9 cellular contexts compared by ENCODE assay signal in the genomic region with DNA sequence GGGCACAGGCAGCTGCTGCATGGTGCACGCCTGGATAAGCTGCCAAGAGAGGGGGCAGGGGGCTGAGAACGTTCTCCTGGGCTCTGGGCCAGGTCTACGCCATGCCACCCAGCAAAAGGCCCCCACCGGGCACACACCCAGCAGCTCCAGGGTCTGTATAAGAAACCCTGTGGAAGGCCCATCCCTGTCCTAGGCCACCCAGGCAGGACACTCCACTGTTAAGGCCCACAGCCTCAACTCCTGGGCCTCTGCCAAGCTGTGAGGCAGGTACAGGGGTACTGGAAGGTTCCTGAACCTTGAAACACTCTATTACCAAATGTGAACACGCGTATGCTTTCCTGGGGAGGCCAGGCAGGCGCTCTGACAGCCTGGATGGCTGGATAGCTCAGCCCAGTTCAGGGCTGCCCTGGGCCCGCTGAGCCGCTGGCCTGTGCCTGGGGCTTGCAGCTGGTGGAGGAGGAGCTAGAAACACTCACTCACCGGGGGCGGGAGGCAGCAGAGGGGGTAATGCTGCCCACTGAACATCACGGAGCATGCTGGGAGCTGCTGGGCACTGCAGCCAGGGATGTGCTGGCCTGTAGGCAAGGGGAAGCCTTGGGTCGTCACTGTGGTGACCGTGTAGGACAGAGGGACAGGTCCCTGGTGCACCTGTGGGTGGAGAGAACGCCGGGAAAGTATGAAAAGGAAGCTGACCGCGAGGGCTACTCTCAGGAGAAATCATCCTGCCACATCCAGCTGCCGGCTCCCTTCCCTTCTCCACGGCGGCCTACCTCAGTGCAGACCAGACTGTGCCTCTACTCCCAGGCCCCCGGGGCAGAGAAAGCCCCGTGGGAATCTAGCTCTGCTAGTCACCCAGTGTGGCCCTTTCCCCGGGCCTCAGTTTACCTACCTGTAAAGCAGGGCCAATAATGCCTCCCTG. TPM values are rescaled to one million over a fixed set of nuclear protein-coding genes. Genes with fewer than 3 reads are reported as not detected.
DNase-seq lines count a peak whose midpoint lies in the region; ATAC-seq and TF ChIP-seq lines count a peak whose summit lies in the region.
"Had no signal": no experiment of that assay in that cellular context is flagged by ENCODE, and none has a peak within 500 bp of the region (broad histone marks: within the 10 kb centered on the region; RNA-seq: fewer than 3 reads in every experiment).

No MANE protein-coding gene starts in this region.

- no peak overlapping the region for H3K9ac ChIP-seq in HCT116 (ENCODE audit: low read length)
- H3K9ac ChIP-seq: KMS-11 had no signal

- TF ChIP-seq POLR2A in HCT116 (IDR thresholded peaks at IDR 0.05; ENCODE audit: borderline replicate concordance, extremely low read depth, insufficient read depth, insufficient read length), result no peak

- CTCF ChIA-PET in A673 (lab: Charles Lee) (no interaction called here), HCT116 (lab: Charles Lee) (no interaction called here)

- DNase-seq in A673 (ENCODE audit: low spot score) (no peak), HCT116 (ENCODE audit: low read depth, low spot score) (no peak), midbrain (lab: John Stamatoyannopoulos, UW) (peak; percentile 87), omental fat pad (ENCODE audit: low spot score) (no peak), LoVo (ENCODE audit: low spot score) (no peak), HCEC 1CT (no peak)

- H3K79me2 ChIP-seq in HCT116 (ENCODE audit: insufficient read depth, low read length), result peaks cover 40% of the 10 kb centered on the region

- H3K27ac ChIP-seq in A673 (ENCODE audit: low read depth, low read length, poor library complexity, severe bottlenecking) (peak overlapping the region; percentile 47), HCT116 (ENCODE audit: low read depth, low read length) (no peak overlapping the region; the same call in 1 of the 2 replicates)
- H3K27ac ChIP-seq: KMS-11 had no signal

- H3K4me1 ChIP-seq in A673 (ENCODE audit: insufficient read depth, low read length, poor library complexity, severe bottlenecking), result peaks cover 41% of the 10 kb centered on the region
- H3K4me1 ChIP-seq in HCT116 (ENCODE audit: control insufficient read depth in 1 of 2, insufficient read depth in 2 of 2, low read length in 2 of 2), result peaks cover 6 to 16% of the 10 kb centered on the region in 2 experiments; a peak in 2 of 4 replicates

- no TSS peak for BruUV-seq in A673 (replicated peaks; lab: Mats Ljungman, UMichigan)
- BruUV-seq in HCT116 (replicated peaks; lab: Mats Ljungman, UMichigan), result no TSS peak

- H2AFZ ChIP-seq in HCT116 (ENCODE audit: low read depth, low read length, poor library complexity, severe bottlenecking), result no peak overlapping the region

- no peak overlapping the region for H3K4me2 ChIP-seq in HCT116 (ENCODE audit: low read length)
- H3K4me2 ChIP-seq: KMS-11 had no signal

- POLR2A ChIA-PET in A673 (lab: Charles Lee; ENCODE audit: low non-redundant PET), result no interaction called here
- POLR2A ChIA-PET in HCT116 (lab: Charles Lee), result no interaction called here

- no peaks in the 10 kb centered on the region for H3K27me3 Mint-ChIP-seq in activated naive CD4-positive, alpha-beta T cell treated with anti-CD3 and anti-CD28 coated beads, Interleukin-2, amount 50 U/mL, for 24 hours

- H3K4me1 Mint-ChIP-seq in activated naive CD4-positive, alpha-beta T cell treated with anti-CD3 and anti-CD28 coated beads, Interleukin-2, amount 50 U/mL, for 24 hours, result peaks cover 48% of the 10 kb centered on the region

- peaks cover 6% of the 10 kb centered on the region for H3K36me3 Mint-ChIP-seq in activated naive CD4-positive, alpha-beta T cell treated with anti-CD3 and anti-CD28 coated beads, Interleukin-2, amount 50 U/mL, for 24 hours

- peak overlapping the region; percentile 84 for H3K27ac Mint-ChIP-seq in activated naive CD4-positive, alpha-beta T cell treated with anti-CD3 and anti-CD28 coated beads, Interleukin-2, amount 50 U/mL, for 24 hours

- TF ChIP-seq CTCF in A673 (conservative IDR thresholded peaks at IDR 0.05; ENCODE audit: low read depth, low read length), result no peak
- no peak for TF ChIP-seq CTCF in HCT116 (IDR thresholded peaks at IDR 0.05 in 2 of 3, conservative IDR thresholded peaks at IDR 0.05 in 1 of 3; ENCODE audit: borderline replicate concordance in 1 of 3, insufficient read depth in 1 of 3, low read depth in 2 of 3, low read length in 2 of 3)
- no peak for TF ChIP-seq CTCF in omental fat pad (IDR thresholded peaks at IDR 0.05)

- no peaks in the 10 kb centered on the region for H3K9me3 Mint-ChIP-seq in activated naive CD4-positive, alpha-beta T cell treated with anti-CD3 and anti-CD28 coated beads, Interleukin-2, amount 50 U/mL, for 24 hours

- H4K20me1 ChIP-seq in HCT116 (ENCODE audit: insufficient read depth), result no peaks in the 10 kb centered on the region

- ATAC-seq in HCT116, result peak; percentile 20; the same call in 1 of the 2 replicates
- ATAC-seq in omental fat pad (ENCODE audit: low FRiP score), result no peak
- no peak for ATAC-seq in GM19324 (IDR thresholded peaks at IDR 0.05; ENCODE audit: low FRiP score, unreplicated experiment)

- H3K4me3 Mint-ChIP-seq in activated naive CD4-positive, alpha-beta T cell treated with anti-CD3 and anti-CD28 coated beads, Interleukin-2, amount 50 U/mL, for 24 hours, result peak overlapping the region; percentile 83

- intact Hi-C loops in A673 (cut with micrococcal nuclease; ENCODE audit: unreplicated experiment), result no loop called here
- intact Hi-C loops in HCT116 (cut with micrococcal nuclease), result no loop called here

- RAD21 ChIA-PET in HCT116 (lab: Charles Lee; ENCODE audit: low non-redundant PET in 1 of 2, low total read pairs in 2 of 2, uncharacterized antibody in 2 of 2, unreplicated experiment in 2 of 2), result no interaction called here

- peaks cover 46% of the 10 kb centered on the region for H3K36me3 ChIP-seq in A673 (ENCODE audit: insufficient read depth, low read length, poor library complexity, severe bottlenecking)
- H3K36me3 ChIP-seq in HCT116 (ENCODE audit: control insufficient read depth in 1 of 2, insufficient read depth in 2 of 2, low read length in 2 of 2), result peaks cover 3 to 30% of the 10 kb centered on the region in 2 experiments; a peak in 2 of 4 replicates

- H3K4me3 ChIP-seq in A673 (ENCODE audit: low read depth, low read length, poor library complexity, severe bottlenecking) (no peak overlapping the region), HCT116 (replicated peaks in 1 of 2; ENCODE audit: low read depth in 1 of 2, low read length in 2 of 2) (no peak overlapping the region)

- H3K9me3 ChIP-seq in A673 (ENCODE audit: low read depth, low read length, poor library complexity, severe bottlenecking) (no peaks in the 10 kb centered on the region), HCT116 (ENCODE audit: control insufficient read depth in 1 of 2, insufficient read depth in 1 of 2, low read depth in 1 of 2, low read length in 2 of 2) (no peaks in the 10 kb centered on the region)

- TF ChIP-seq RAD21 in HCT116 (IDR thresholded peaks at IDR 0.05; ENCODE audit: low read depth), result no peak

- H3K9me2 ChIP-seq in HCT116 (ENCODE audit: insufficient read depth), result no peaks in the 10 kb centered on the region

- H3K27me3 ChIP-seq in A673 (replicated peaks; ENCODE audit: insufficient read depth, low read depth, low read length, poor library complexity) (no peaks in the 10 kb centered on the region), HCT116 (ENCODE audit: insufficient read depth, low read length) (no peaks in the 10 kb centered on the region)

TF ChIP-seq in HCT116, 20 proteins besides CTCF, POLR2A, EP300 and RAD21 (continues in another document):
- TF ChIP-seq CEBPB (IDR thresholded peaks at IDR 0.05; ENCODE audit: low read depth) (no peak), EGR1 (IDR thresholded peaks at IDR 0.05; ENCODE audit: low read depth) (no peak), JUND (IDR thresholded peaks at IDR 0.05) (no peak), POLR2AphosphoS5 (IDR thresholded peaks at IDR 0.05; ENCODE audit: low read depth, low read length) (no peak), ZFX (IDR thresholded peaks at IDR 0.05) (no peak), FOSL1 (IDR thresholded peaks at IDR 0.05; ENCODE audit: low read depth) (no peak), YY1 (IDR thresholded peaks at IDR 0.05; ENCODE audit: extremely low read depth, insufficient replicate concordance, low read depth, low read length) (no peak), ZBTB33 (IDR thresholded peaks at IDR 0.05; ENCODE audit: extremely low read depth, insufficient replicate concordance, low read length) (no peak), EZH2phosphoT487 (IDR thresholded peaks at IDR 0.05; ENCODE audit: borderline replicate concordance) (no peak), ELF1 (IDR thresholded peaks at IDR 0.05; ENCODE audit: borderline replicate concordance, low read depth) (no peak)
- TF ChIP-seq, protein P1, sequence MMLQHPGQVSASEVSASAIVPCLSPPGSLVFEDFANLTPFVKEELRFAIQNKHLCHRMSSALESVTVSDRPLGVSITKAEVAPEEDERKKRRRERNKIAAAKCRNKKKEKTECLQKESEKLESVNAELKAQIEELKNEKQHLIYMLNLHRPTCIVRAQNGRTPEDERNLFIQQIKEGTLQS (IDR thresholded peaks at IDR 0.05), result no peak
- TF ChIP-seq, protein P2, sequence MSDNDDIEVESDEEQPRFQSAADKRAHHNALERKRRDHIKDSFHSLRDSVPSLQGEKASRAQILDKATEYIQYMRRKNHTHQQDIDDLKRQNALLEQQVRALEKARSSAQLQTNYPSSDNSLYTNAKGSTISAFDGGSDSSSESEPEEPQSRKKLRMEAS (IDR thresholded peaks at IDR 0.05), result no peak

RNA-seq across cellular contexts. Expression of gene RNF44, which starts 6.0 kb away (rescaled TPM):
- 80.3 and 92.8 TPM in 2 replicates for total RNA-seq in A673 (2021)
- total RNA-seq in HCT116 (2021; ENCODE audit: unreplicated experiment), result 58.4 TPM
- 37.5 and 46.6 TPM in 2 replicates for polyA plus RNA-seq in HCT116 (2012)
- total RNA-seq in omental fat pad, result 10 to 100 TPM in 3 of 4 donors, 1 to 10 TPM in 1; 7.4 to 24.4 (median 10.8) TPM

RNA-seq across cellular contexts. Expression of gene CDHR2, which starts 17.9 kb away (rescaled TPM):
- total RNA-seq in A673 (2021), result 0.35 TPM in 1 of 2 replicates, not detected in the other
- 0.10 TPM for total RNA-seq in HCT116 (2021; ENCODE audit: unreplicated experiment)
- 0.32 and 0.48 TPM in 2 replicates for polyA plus RNA-seq in HCT116 (2012)
- not detected for total RNA-seq in omental fat pad
